Comparison of ENCODE assay signal across 10 cellular contexts in genomic region chr7:29265208-29265923, GRCh38.
DNase-seq lines count a peak whose midpoint lies in the region; ATAC-seq and TF ChIP-seq lines count a peak whose summit lies in the region.
"Had no signal": no experiment of that assay in that cellular context is flagged by ENCODE, and none has a peak within 500 bp of the region (broad histone marks: within the 10 kb centered on the region; RNA-seq: fewer than 3 reads in every experiment).

No MANE protein-coding gene starts in this region.

- ATAC-seq in GM19455 (IDR thresholded peaks at IDR 0.05; ENCODE audit: unreplicated experiment): no peak

- intact Hi-C loops in head of caudate nucleus (cut with DNase I): no loop called here

- H4K8ac ChIP-seq in mesenchymal stem cell (ENCODE audit: low read length): no peak overlapping the region

- H3K4me3 ChIP-seq in cardiac fibroblast (replicated peaks in 1 of 2; ENCODE audit: low read depth in 2 of 2, low read length in 2 of 2): no peak overlapping the region
- H3K4me3 ChIP-seq in mesenchymal stem cell (ENCODE audit: insufficient read depth in 1 of 2, low read depth in 1 of 2, low read length in 2 of 2): no peak overlapping the region
- no peak overlapping the region for H3K4me3 ChIP-seq in HAP-1
- H3K4me3 ChIP-seq: transverse colon had no signal

- H3K4me1 ChIP-seq in mesenchymal stem cell (ENCODE audit: control insufficient read depth, insufficient read depth, low read depth, low read length) (no peaks in the 10 kb centered on the region), HAP-1 (no peaks in the 10 kb centered on the region)
- H3K4me1 ChIP-seq: transverse colon had no signal

- H3K9me3 ChIP-seq in KOPT-K1 (ENCODE audit: insufficient read depth, low read length, poor library complexity, severe bottlenecking): no peaks in the 10 kb centered on the region
- H3K9me3 ChIP-seq in mesenchymal stem cell (ENCODE audit: control insufficient read depth, low read length): no peaks in the 10 kb centered on the region
- peaks cover under 1% of the 10 kb centered on the region; the same call in 1 of the 2 replicates for H3K9me3 ChIP-seq in HAP-1
- H3K9me3 ChIP-seq: transverse colon had no signal

- H2BK5ac ChIP-seq in mesenchymal stem cell (ENCODE audit: low read depth, low read length, poor library complexity, severe bottlenecking): no peak overlapping the region

- no peak overlapping the region for H4K91ac ChIP-seq in mesenchymal stem cell (ENCODE audit: low read length)

- H3K36me3 ChIP-seq in KOPT-K1 (ENCODE audit: insufficient read depth, low read length) (no peaks in the 10 kb centered on the region), mesenchymal stem cell (ENCODE audit: control insufficient read depth in 1 of 2, insufficient read depth in 2 of 2, low read depth in 1 of 2, low read length in 2 of 2) (no peaks in the 10 kb centered on the region), HAP-1 (replicated peaks) (no peaks in the 10 kb centered on the region)
- H3K36me3 ChIP-seq: transverse colon had no signal

- no peaks in the 10 kb centered on the region for H3K79me1 ChIP-seq in mesenchymal stem cell (replicated peaks; ENCODE audit: low read length, poor library complexity, severe bottlenecking)

- H3K4ac ChIP-seq in mesenchymal stem cell (ENCODE audit: low read depth in 1 of 2, low read length in 2 of 2): no peak overlapping the region

- no peak overlapping the region for H2BK15ac ChIP-seq in mesenchymal stem cell (ENCODE audit: low read depth, poor library complexity, severe bottlenecking)

- no peak overlapping the region for H3K9ac ChIP-seq in mesenchymal stem cell (ENCODE audit: low read length)

- DNase-seq in GDM1 (lab: John Stamatoyannopoulos, UW): peak; percentile 46
- peak; percentile 71 to 84 for DNase-seq in cardiac fibroblast (ENCODE audit: low read depth in 2 of 2)
- peak; percentile 57 for DNase-seq in mesenchymal stem cell
- no peak for DNase-seq in head of caudate nucleus
- DNase-seq in HAP-1 (ENCODE audit: low spot score in 2 of 2): no peak
- no peak for DNase-seq in NCI-H524 (lab: John Stamatoyannopoulos, UW)
- DNase-seq: stimulated activated CD4-positive, alpha-beta T cell treated with anti-CD3 and anti-CD28 coated beads, Interleukin-4, amount 100 ng/mL, for 4 hours; transverse colon had no signal

- no peak overlapping the region for H3K4me2 ChIP-seq in mesenchymal stem cell (ENCODE audit: low read length, poor library complexity, severe bottlenecking)

- no peak for TF ChIP-seq CTCF in cardiac fibroblast (IDR thresholded peaks at IDR 0.05; ENCODE audit: low read depth, low read length)

- peaks cover 0 to 10% of the 10 kb centered on the region in 2 experiments for H3K27me3 ChIP-seq in mesenchymal stem cell (ENCODE audit: control insufficient read depth in 1 of 2, insufficient read depth in 1 of 2, low read length in 2 of 2)
- H3K27me3 ChIP-seq in HAP-1 (ENCODE audit: low read depth): no peaks in the 10 kb centered on the region; the same call in 1 of the 2 replicates
- H3K27me3 ChIP-seq: transverse colon had no signal

- 79% methylated on average over 6 of the region's 6 CpGs for WGBS in mesenchymal stem cell

- no peak overlapping the region for H2AFZ ChIP-seq in mesenchymal stem cell (ENCODE audit: low read depth, low read length)

- H2BK120ac ChIP-seq in mesenchymal stem cell (ENCODE audit: low read depth, low read length): no peak overlapping the region

- in situ Hi-C loops in HAP-1 (cut with MboI; ENCODE audit: low sequenced_read_pairs): no loop called here

- no peak overlapping the region for H3K18ac ChIP-seq in mesenchymal stem cell (ENCODE audit: low read depth in 1 of 2, low read length in 2 of 2)

- H2BK12ac ChIP-seq in mesenchymal stem cell (ENCODE audit: low read length in 2 of 2): peak overlapping the region in 1 of 2 experiments; percentile 69

- no peak overlapping the region for H2AK5ac ChIP-seq in mesenchymal stem cell (ENCODE audit: low read length, severe bottlenecking)

- H3K14ac ChIP-seq in mesenchymal stem cell (ENCODE audit: low read length in 2 of 2): no peak overlapping the region

- peak overlapping the region in 1 of 2 experiments; percentile 50 for H3K23ac ChIP-seq in mesenchymal stem cell (ENCODE audit: low read length in 2 of 2)

- peak overlapping the region; percentile 48 for H3K27ac ChIP-seq in KOPT-K1 (ENCODE audit: low read depth, low read length, poor library complexity, severe bottlenecking)
- no peak overlapping the region for H3K27ac ChIP-seq in mesenchymal stem cell (ENCODE audit: low read length, poor library complexity, severe bottlenecking)
- H3K27ac ChIP-seq: transverse colon had no signal

Comparison
In these comparisons a context has a peak if more than half of its experiments do, and no peak if none do; other contexts are left out.
1. DNase-seq: peak in GDM1 (single experiment), cardiac fibroblast (2 of 2) and mesenchymal stem cell (single experiment); none in head of caudate nucleus (0 of 42), HAP-1 (0 of 2) and NCI-H524 (0 of 2).